Comparison of ENCODE assay signal across 1 cellular context in genomic region chr14:105162374-105162979, GRCh38.
TF ChIP-seq lines count a peak whose summit lies in the region.

No MANE protein-coding gene starts in this region.

TF ChIP-seq in IMR-90, 13 proteins besides CTCF, POLR2A, EP300 and RAD21:
- TF ChIP-seq, protein P1, sequence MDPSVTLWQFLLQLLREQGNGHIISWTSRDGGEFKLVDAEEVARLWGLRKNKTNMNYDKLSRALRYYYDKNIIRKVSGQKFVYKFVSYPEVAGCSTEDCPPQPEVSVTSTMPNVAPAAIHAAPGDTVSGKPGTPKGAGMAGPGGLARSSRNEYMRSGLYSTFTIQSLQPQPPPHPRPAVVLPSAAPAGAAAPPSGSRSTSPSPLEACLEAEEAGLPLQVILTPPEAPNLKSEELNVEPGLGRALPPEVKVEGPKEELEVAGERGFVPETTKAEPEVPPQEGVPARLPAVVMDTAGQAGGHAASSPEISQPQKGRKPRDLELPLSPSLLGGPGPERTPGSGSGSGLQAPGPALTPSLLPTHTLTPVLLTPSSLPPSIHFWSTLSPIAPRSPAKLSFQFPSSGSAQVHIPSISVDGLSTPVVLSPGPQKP (IDR thresholded peaks at IDR 0.05; ENCODE audit: borderline replicate concordance, low read depth, low read length): no peak
- TF ChIP-seq MAZ (IDR thresholded peaks at IDR 0.05; ENCODE audit: borderline replicate concordance, low read depth, low read length) (no peak), BHLHE40 (IDR thresholded peaks at IDR 0.05; ENCODE audit: low read depth, low read length) (no peak), CEBPB (IDR thresholded peaks at IDR 0.05; ENCODE audit: low read depth, low read length) (no peak), SMC3 (IDR thresholded peaks at IDR 0.05; ENCODE audit: low read depth, low read length) (no peak), FOS (IDR thresholded peaks at IDR 0.05; ENCODE audit: low read depth, low read length) (no peak), MAFK (IDR thresholded peaks at IDR 0.05; ENCODE audit: low read depth, low read length) (no peak), USF2 (IDR thresholded peaks at IDR 0.05; ENCODE audit: low read depth, low read length) (no peak), RFX5 (IDR thresholded peaks at IDR 0.05; ENCODE audit: low read depth, low read length) (no peak), RCOR1 (IDR thresholded peaks at IDR 0.05; ENCODE audit: insufficient replicate concordance, low read length) (no peak), MXI1 (IDR thresholded peaks at IDR 0.05; ENCODE audit: borderline replicate concordance, low read depth, low read length) (no peak), CHD1 (IDR thresholded peaks at IDR 0.05; ENCODE audit: low read depth, low read length) (no peak), NFE2L2 (IDR thresholded peaks at IDR 0.05; ENCODE audit: low read depth, low read length) (no peak)
TF ChIP-seq in IMR-90: peak in this region for 0.
